ENCODE assay signal across 1 cellular context in genomic region chr11:65637794-65638317, GRCh38.
TF ChIP-seq lines count a peak whose summit lies in the region.

SIPA1 (plus strand) TSS chr11:65638101; CDS start chr11:65640922, 2,821 bp downstream.

TF ChIP-seq in HepG2, 621 proteins besides CTCF, POLR2A, EP300 and RAD21 (continued from another document and continues in another):
- TF ChIP-seq NFAT5 (CRISPR knock-in tag; IDR thresholded peaks at IDR 0.05) (no peak), GTF2F1 (IDR thresholded peaks at IDR 0.05; ENCODE audit: low read length) (no peak), ZNF296 (CRISPR knock-in tag; conservative IDR thresholded peaks at IDR 0.05) (no peak), RBFOX2 (IDR thresholded peaks at IDR 0.05; ENCODE audit: low read depth, low read length) (peak; percentile 86), ZNF607 (CRISPR knock-in tag; IDR thresholded peaks at IDR 0.05; ENCODE audit: borderline replicate concordance) (no peak), KLF13 (CRISPR knock-in tag; IDR thresholded peaks at IDR 0.05) (no peak), MTERF4 (CRISPR knock-in tag; IDR thresholded peaks at IDR 0.05) (peak; percentile 10; the same call in 1 of the 2 replicates), ZSCAN30 (CRISPR knock-in tag; IDR thresholded peaks at IDR 0.05) (no peak), CHD4 (IDR thresholded peaks at IDR 0.05; ENCODE audit: borderline replicate concordance, low read length) (no peak), CSRNP1 (CRISPR knock-in tag; IDR thresholded peaks at IDR 0.05) (peak; percentile 78; the same call in 1 of the 2 replicates), GZF1 (CRISPR knock-in tag; IDR thresholded peaks at IDR 0.05) (no peak), ZNF766 (CRISPR knock-in tag; IDR thresholded peaks at IDR 0.05; ENCODE audit: borderline replicate concordance) (no peak), NFIC (IDR thresholded peaks at IDR 0.05; ENCODE audit: low read length) (no peak), MXD1 (CRISPR knock-in tag; IDR thresholded peaks at IDR 0.05) (no peak), PAXIP1 (CRISPR knock-in tag; conservative IDR thresholded peaks at IDR 0.05) (no peak; the same call in 1 of the 2 replicates), E2F1 (CRISPR knock-in tag; IDR thresholded peaks at IDR 0.05) (no peak), PAF1 (CRISPR knock-in tag; IDR thresholded peaks at IDR 0.05) (no peak), DNMT1 (CRISPR knock-in tag; IDR thresholded peaks at IDR 0.05) (no peak), U2AF2 (IDR thresholded peaks at IDR 0.05; ENCODE audit: low read depth, low read length) (no peak), ZFP90 (CRISPR knock-in tag; IDR thresholded peaks at IDR 0.05; ENCODE audit: borderline replicate concordance) (no peak), STAG1 (CRISPR knock-in tag; IDR thresholded peaks at IDR 0.05) (peak; percentile 45), FOXJ3 (CRISPR knock-in tag; IDR thresholded peaks at IDR 0.05; ENCODE audit: borderline replicate concordance) (no peak), RERE (CRISPR knock-in tag; IDR thresholded peaks at IDR 0.05; ENCODE audit: low read depth) (no peak), ATAD3A (CRISPR knock-in tag; IDR thresholded peaks at IDR 0.05) (no peak), ZMAT3 (CRISPR knock-in tag; conservative IDR thresholded peaks at IDR 0.05) (no peak), MYC (CRISPR knock-in tag; IDR thresholded peaks at IDR 0.05; ENCODE audit: borderline replicate concordance) (peak; percentile 37), NFYC (CRISPR knock-in tag; IDR thresholded peaks at IDR 0.05) (no peak), EEA1 (CRISPR knock-in tag; IDR thresholded peaks at IDR 0.05; ENCODE audit: borderline replicate concordance) (no peak), RBM22 (optimal IDR thresholded peaks at IDR 0.05; ENCODE audit: low read length) (no peak), ZNF740 (CRISPR knock-in tag; IDR thresholded peaks at IDR 0.05) (no peak), HES4 (CRISPR knock-in tag; IDR thresholded peaks at IDR 0.05; ENCODE audit: borderline replicate concordance) (no peak), CBFB (CRISPR knock-in tag; IDR thresholded peaks at IDR 0.05) (peak; percentile 47; the same call in 1 of the 2 replicates), RFXAP (CRISPR knock-in tag; IDR thresholded peaks at IDR 0.05; ENCODE audit: borderline replicate concordance) (0 out of 2 replicates have a peak, but pooled peaks have one; percentile 14), HINFP (CRISPR knock-in tag; IDR thresholded peaks at IDR 0.05; ENCODE audit: low read depth) (no peak), CHCHD3 (CRISPR knock-in tag; IDR thresholded peaks at IDR 0.05) (no peak), AGO2 (optimal IDR thresholded peaks at IDR 0.05; ENCODE audit: low read depth, low read length) (peak; percentile 99), ETS1 (CRISPR knock-in tag; IDR thresholded peaks at IDR 0.05) (no peak)
